In the genomic region with DNA sequence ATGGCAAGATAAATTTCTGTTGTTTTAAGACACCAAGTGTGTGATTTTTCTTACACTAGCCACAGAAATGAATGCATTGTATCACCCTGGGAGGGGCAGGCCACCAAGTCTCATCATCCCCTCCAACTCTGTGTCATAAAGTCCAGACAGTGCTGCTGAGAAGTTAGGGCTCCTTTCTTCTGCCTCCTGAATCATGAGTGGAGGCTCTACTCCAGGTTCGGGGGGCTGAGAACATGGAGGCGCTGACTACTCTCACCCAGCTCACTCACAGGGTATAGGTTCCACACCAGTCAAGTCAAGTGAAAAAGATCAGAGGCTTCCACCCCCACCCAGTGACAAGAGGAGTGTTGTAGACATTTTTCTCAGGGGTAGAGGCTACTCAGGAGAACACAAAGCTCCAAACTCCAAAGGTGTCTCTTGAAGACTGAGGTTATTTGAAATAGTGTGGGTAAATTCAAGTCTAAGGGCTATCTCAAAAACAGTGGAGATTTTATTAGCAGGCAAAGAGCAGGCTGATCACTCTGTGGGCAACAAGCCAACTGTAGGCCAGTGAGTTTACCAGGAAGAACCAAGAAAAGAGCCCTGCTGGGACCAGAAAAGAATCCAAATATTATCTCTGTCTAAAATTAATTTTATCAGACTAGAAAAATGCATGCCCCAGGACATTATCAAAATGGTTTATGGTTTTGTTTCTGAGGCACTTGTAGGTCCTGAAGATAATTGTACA, we compare ENCODE assay signal across 20 cellular contexts.
A peak's percentile ranks its signal among the peaks of the same experiment; 100 is the strongest.
DNase-seq lines count a peak whose midpoint lies in the region; ATAC-seq and TF ChIP-seq lines count a peak whose summit lies in the region.
"Had no signal": no experiment of that assay in that cellular context is flagged by ENCODE, and none has a peak within 500 bp of the region (broad histone marks: within the 10 kb centered on the region; RNA-seq: fewer than 3 reads in every experiment).

No MANE protein-coding gene starts in this region.

- no peaks in the 10 kb centered on the region for H3K9me3 Mint-ChIP-seq in activated T-cell treated with anti-CD3 and anti-CD28 coated beads, Interleukin-2, amount 50 U/mL, for 24 hours

- TF ChIP-seq CTCF in sigmoid colon (IDR thresholded peaks at IDR 0.05), result no peak

- H3K4me1 ChIP-seq in sigmoid colon, result no peaks in the 10 kb centered on the region
- H3K4me1 ChIP-seq: A549 had no signal

- H3K4me3 Mint-ChIP-seq in activated T-cell treated with anti-CD3 and anti-CD28 coated beads, Interleukin-2, amount 50 U/mL, for 24 hours, result no peak overlapping the region
- H3K4me3 Mint-ChIP-seq: CD4-positive, alpha-beta T cell; GM23338 had no signal

- peak; percentile 3 for DNase-seq in activated T-cell treated with anti-CD3 and anti-CD28 coated beads, Interleukin-2, amount 50 U/mL, for 24 hours
- DNase-seq in activated T-cell treated with anti-CD3 and anti-CD28 coated beads for 4 hours (no peak), islet precursor cell (peak; percentile 20), sigmoid colon (peak; percentile 20)
- DNase-seq in stimulated activated CD4-positive, alpha-beta T cell treated with anti-CD3 and anti-CD28 coated beads, Interleukin-4, amount 100 ng/mL, for 4 hours, result no peak
- DNase-seq: AML-193; CD4-positive, alpha-beta T cell; DMS79; KG1; MG63; NCI-H1092 treated with DMSO at 0.1 percent for 48 hours; NCI-H1694; NCI-H446 treated with DMSO at 0.1 percent for 48 hours; NCI-H82; SHP77 treated with DMSO at 0.1 percent for 48 hours had no signal

- H3K4me3 ChIP-seq in sigmoid colon, result no peak overlapping the region
- H3K4me3 ChIP-seq: A549, GM23338, MG63 had no signal

- no peaks in the 10 kb centered on the region for H3K36me3 ChIP-seq in sigmoid colon
- H3K36me3 ChIP-seq: MG63 had no signal

- ATAC-seq in SK-N-SH treated with all-trans-retinoic acid at 6 μM for 48 hours (no peak), GM18858 (IDR thresholded peaks at IDR 0.05; ENCODE audit: unreplicated experiment) (no peak), GM21529 (IDR thresholded peaks at IDR 0.05; ENCODE audit: unreplicated experiment) (no peak)
- ATAC-seq: A549, GM23338 had no signal

- no peaks in the 10 kb centered on the region for H3K27me3 Mint-ChIP-seq in activated T-cell treated with anti-CD3 and anti-CD28 coated beads, Interleukin-2, amount 50 U/mL, for 24 hours

- no peak overlapping the region for H3K27ac Mint-ChIP-seq in activated T-cell treated with anti-CD3 and anti-CD28 coated beads, Interleukin-2, amount 50 U/mL, for 24 hours
- H3K27ac Mint-ChIP-seq: CD4-positive, alpha-beta T cell; GM23338 had no signal

- H3K9me3 ChIP-seq in sigmoid colon, result no peaks in the 10 kb centered on the region
- H3K9me3 ChIP-seq: A549, MG63 had no signal

- no peak overlapping the region for H3K27ac ChIP-seq in sigmoid colon
- H3K27ac ChIP-seq: A549 had no signal

- no peaks in the 10 kb centered on the region for H3K4me1 Mint-ChIP-seq in activated T-cell treated with anti-CD3 and anti-CD28 coated beads, Interleukin-2, amount 50 U/mL, for 24 hours (ENCODE audit: low read depth)

- 89 to 92% methylated on average over 2 of the region's 2 CpGs for WGBS in sigmoid colon, 2 donors

- no peak for TF ChIP-seq POLR2A in sigmoid colon (IDR thresholded peaks at IDR 0.05)

- no peaks in the 10 kb centered on the region for H3K36me3 Mint-ChIP-seq in activated T-cell treated with anti-CD3 and anti-CD28 coated beads, Interleukin-2, amount 50 U/mL, for 24 hours (ENCODE audit: low read depth)

- no peak for TF ChIP-seq EP300 in sigmoid colon (IDR thresholded peaks at IDR 0.05)

- intact Hi-C loops in sigmoid colon (cut with DNase I), result no loop called here

- no peaks in the 10 kb centered on the region for H3K27me3 ChIP-seq in sigmoid colon
- H3K27me3 ChIP-seq: MG63 had no signal

TF ChIP-seq in SK-N-SH treated with all-trans-retinoic acid at 6 μM for 48 hours, 23 proteins besides CTCF, POLR2A, EP300 and RAD21 (continues in another document):
- TF ChIP-seq, protein P1, sequence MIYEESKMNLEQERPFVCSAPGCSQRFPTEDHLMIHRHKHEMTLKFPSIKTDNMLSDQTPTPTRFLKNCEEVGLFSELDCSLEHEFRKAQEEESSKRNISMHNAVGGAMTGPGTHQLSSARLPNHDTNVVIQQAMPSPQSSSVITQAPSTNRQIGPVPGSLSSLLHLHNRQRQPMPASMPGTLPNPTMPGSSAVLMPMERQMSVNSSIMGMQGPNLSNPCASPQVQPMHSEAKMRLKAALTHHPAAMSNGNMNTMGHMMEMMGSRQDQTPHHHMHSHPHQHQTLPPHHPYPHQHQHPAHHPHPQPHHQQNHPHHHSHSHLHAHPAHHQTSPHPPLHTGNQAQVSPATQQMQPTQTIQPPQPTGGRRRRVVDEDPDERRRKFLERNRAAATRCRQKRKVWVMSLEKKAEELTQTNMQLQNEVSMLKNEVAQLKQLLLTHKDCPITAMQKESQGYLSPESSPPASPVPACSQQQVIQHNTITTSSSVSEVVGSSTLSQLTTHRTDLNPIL (CRISPR knock-in tag; IDR thresholded peaks at IDR 0.05; ENCODE audit: low read depth), result no peak
- TF ChIP-seq ESRRG (CRISPR knock-in tag; IDR thresholded peaks at IDR 0.05) (no peak), RARB (CRISPR knock-in tag; IDR thresholded peaks at IDR 0.05) (no peak), SNAI2 (CRISPR knock-in tag; IDR thresholded peaks at IDR 0.05) (no peak), ZNF8 (CRISPR knock-in tag; IDR thresholded peaks at IDR 0.05) (no peak), ZFP3 (CRISPR knock-in tag; IDR thresholded peaks at IDR 0.05) (no peak), ZC3H10 (CRISPR knock-in tag; IDR thresholded peaks at IDR 0.05) (no peak), ZFP30 (CRISPR knock-in tag; IDR thresholded peaks at IDR 0.05) (no peak), BACH2 (CRISPR knock-in tag; IDR thresholded peaks at IDR 0.05; ENCODE audit: borderline replicate concordance) (no peak), TCF4 (CRISPR knock-in tag; IDR thresholded peaks at IDR 0.05; ENCODE audit: borderline replicate concordance) (0 out of 2 replicates have a peak, but pooled peaks have one; percentile 28), CSDC2 (CRISPR knock-in tag; IDR thresholded peaks at IDR 0.05) (no peak), ISL1 (CRISPR knock-in tag; IDR thresholded peaks at IDR 0.05) (0 out of 2 replicates have a peak, but pooled peaks have one; percentile 23), ZNF565 (CRISPR knock-in tag; conservative IDR thresholded peaks at IDR 0.05; ENCODE audit: low read depth) (no peak)
- TF ChIP-seq, protein P2, sequence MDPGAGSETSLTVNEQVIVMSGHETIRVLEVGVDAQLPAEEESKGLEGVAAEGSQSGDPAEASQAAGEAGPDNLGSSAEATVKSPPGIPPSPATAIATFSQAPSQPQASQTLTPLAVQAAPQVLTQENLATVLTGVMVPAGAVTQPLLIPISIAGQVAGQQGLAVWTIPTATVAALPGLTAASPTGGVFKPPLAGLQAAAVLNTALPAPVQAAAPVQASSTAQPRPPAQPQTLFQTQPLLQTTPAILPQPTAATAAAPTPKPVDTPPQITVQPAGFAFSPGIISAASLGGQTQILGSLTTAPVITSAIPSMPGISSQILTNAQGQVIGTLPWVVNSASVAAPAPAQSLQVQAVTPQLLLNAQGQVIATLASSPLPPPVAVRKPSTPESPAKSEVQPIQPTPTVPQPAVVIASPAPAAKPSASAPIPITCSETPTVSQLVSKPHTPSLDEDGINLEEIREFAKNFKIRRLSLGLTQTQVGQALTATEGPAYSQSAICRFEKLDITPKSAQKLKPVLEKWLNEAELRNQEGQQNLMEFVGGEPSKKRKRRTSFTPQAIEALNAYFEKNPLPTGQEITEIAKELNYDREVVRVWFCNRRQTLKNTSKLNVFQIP (CRISPR knock-in tag; IDR thresholded peaks at IDR 0.05; ENCODE audit: borderline replicate concordance, low read depth), result no peak
- TF ChIP-seq, protein P3, sequence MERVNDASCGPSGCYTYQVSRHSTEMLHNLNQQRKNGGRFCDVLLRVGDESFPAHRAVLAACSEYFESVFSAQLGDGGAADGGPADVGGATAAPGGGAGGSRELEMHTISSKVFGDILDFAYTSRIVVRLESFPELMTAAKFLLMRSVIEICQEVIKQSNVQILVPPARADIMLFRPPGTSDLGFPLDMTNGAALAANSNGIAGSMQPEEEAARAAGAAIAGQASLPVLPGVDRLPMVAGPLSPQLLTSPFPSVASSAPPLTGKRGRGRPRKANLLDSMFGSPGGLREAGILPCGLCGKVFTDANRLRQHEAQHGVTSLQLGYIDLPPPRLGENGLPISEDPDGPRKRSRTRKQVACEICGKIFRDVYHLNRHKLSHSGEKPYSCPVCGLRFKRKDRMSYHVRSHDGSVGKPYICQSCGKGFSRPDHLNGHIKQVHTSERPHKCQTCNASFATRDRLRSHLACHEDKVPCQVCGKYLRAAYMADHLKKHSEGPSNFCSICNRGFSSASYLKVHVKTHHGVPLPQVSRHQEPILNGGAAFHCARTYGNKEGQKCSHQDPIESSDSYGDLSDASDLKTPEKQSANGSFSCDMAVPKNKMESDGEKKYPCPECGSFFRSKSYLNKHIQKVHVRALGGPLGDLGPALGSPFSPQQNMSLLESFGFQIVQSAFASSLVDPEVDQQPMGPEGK (CRISPR knock-in tag; IDR thresholded peaks at IDR 0.05; ENCODE audit: borderline replicate concordance), result no peak
- TF ChIP-seq, protein P4, sequence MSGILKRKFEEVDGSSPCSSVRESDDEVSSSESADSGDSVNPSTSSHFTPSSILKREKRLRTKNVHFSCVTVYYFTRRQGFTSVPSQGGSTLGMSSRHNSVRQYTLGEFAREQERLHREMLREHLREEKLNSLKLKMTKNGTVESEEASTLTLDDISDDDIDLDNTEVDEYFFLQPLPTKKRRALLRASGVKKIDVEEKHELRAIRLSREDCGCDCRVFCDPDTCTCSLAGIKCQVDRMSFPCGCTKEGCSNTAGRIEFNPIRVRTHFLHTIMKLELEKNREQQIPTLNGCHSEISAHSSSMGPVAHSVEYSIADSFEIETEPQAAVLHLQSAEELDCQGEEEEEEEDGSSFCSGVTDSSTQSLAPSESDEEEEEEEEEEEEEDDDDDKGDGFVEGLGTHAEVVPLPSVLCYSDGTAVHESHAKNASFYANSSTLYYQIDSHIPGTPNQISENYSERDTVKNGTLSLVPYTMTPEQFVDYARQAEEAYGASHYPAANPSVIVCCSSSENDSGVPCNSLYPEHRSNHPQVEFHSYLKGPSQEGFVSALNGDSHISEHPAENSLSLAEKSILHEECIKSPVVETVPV (CRISPR knock-in tag; IDR thresholded peaks at IDR 0.05), result no peak

Comparison
In these comparisons a context has a peak if more than half of its experiments do, and no peak if none do; other contexts are left out.
1. DNase-seq: peak in activated T-cell treated with anti-CD3 and anti-CD28 coated beads, Interleukin-2, amount 50 U/mL, for 24 hours (single experiment), islet precursor cell (single experiment) and sigmoid colon (single experiment); none in activated T-cell treated with anti-CD3 and anti-CD28 coated beads for 4 hours (single experiment) and stimulated activated CD4-positive, alpha-beta T cell treated with anti-CD3 and anti-CD28 coated beads, Interleukin-4, amount 100 ng/mL, for 4 hours (0 of 2).